ENCODE assay signal across 1 cellular context in the genomic region with DNA sequence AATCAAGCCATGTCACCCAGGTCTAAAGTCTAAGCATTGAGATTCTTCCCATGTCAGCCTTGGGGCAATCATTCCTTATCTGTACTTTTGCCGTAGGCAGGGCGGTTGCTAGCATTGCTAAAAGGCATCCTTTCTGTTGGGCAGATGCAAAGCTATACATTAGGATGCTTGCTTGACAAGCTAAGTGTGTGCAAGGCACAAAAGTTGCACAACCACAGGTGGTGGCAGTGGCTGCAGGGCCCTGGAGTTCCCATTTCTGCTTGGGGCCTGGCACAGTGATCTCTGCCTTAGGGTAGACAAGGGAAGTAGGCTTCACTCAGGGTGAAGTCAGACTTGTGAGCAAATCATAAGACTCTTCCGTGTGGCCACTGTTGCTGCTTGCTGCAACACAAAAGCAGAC.
TF ChIP-seq lines count a peak whose summit lies in the region.

No MANE protein-coding gene starts in this region.

TF ChIP-seq in WTC11, 78 proteins besides CTCF, POLR2A, EP300 and RAD21 (continued from another document):
- TF ChIP-seq, protein P1, sequence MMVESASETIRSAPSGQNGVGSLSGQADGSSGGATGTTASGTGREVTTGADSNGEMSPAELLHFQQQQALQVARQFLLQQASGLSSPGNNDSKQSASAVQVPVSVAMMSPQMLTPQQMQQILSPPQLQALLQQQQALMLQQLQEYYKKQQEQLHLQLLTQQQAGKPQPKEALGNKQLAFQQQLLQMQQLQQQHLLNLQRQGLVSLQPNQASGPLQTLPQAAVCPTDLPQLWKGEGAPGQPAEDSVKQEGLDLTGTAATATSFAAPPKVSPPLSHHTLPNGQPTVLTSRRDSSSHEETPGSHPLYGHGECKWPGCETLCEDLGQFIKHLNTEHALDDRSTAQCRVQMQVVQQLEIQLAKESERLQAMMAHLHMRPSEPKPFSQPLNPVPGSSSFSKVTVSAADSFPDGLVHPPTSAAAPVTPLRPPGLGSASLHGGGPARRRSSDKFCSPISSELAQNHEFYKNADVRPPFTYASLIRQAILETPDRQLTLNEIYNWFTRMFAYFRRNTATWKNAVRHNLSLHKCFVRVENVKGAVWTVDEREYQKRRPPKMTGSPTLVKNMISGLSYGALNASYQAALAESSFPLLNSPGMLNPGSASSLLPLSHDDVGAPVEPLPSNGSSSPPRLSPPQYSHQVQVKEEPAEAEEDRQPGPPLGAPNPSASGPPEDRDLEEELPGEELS (CRISPR knock-in tag; IDR thresholded peaks at IDR 0.05): no peak
- TF ChIP-seq, protein P2, sequence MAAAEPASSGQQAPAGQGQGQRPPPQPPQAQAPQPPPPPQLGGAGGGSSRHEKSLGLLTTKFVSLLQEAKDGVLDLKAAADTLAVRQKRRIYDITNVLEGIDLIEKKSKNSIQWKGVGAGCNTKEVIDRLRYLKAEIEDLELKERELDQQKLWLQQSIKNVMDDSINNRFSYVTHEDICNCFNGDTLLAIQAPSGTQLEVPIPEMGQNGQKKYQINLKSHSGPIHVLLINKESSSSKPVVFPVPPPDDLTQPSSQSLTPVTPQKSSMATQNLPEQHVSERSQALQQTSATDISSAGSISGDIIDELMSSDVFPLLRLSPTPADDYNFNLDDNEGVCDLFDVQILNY (CRISPR knock-in tag; IDR thresholded peaks at IDR 0.05): no peak
- TF ChIP-seq HMGA2 (CRISPR knock-in tag; IDR thresholded peaks at IDR 0.05) (no peak), TP53 (CRISPR knock-in tag; IDR thresholded peaks at IDR 0.05) (no peak), KAT7 (CRISPR knock-in tag; IDR thresholded peaks at IDR 0.05; ENCODE audit: borderline replicate concordance) (no peak), ELF4 (CRISPR knock-in tag; IDR thresholded peaks at IDR 0.05; ENCODE audit: low read depth) (no peak), OVOL2 (CRISPR knock-in tag; IDR thresholded peaks at IDR 0.05; ENCODE audit: borderline replicate concordance) (no peak), ZNF263 (CRISPR knock-in tag; IDR thresholded peaks at IDR 0.05; ENCODE audit: low read depth) (no peak), ESRRA (CRISPR knock-in tag; IDR thresholded peaks at IDR 0.05; ENCODE audit: borderline replicate concordance) (no peak), JAZF1 (CRISPR knock-in tag; IDR thresholded peaks at IDR 0.05) (no peak)
- TF ChIP-seq, protein P3, sequence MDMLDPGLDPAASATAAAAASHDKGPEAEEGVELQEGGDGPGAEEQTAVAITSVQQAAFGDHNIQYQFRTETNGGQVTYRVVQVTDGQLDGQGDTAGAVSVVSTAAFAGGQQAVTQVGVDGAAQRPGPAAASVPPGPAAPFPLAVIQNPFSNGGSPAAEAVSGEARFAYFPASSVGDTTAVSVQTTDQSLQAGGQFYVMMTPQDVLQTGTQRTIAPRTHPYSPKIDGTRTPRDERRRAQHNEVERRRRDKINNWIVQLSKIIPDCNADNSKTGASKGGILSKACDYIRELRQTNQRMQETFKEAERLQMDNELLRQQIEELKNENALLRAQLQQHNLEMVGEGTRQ (CRISPR knock-in tag; IDR thresholded peaks at IDR 0.05): no peak
- TF ChIP-seq, protein P4, sequence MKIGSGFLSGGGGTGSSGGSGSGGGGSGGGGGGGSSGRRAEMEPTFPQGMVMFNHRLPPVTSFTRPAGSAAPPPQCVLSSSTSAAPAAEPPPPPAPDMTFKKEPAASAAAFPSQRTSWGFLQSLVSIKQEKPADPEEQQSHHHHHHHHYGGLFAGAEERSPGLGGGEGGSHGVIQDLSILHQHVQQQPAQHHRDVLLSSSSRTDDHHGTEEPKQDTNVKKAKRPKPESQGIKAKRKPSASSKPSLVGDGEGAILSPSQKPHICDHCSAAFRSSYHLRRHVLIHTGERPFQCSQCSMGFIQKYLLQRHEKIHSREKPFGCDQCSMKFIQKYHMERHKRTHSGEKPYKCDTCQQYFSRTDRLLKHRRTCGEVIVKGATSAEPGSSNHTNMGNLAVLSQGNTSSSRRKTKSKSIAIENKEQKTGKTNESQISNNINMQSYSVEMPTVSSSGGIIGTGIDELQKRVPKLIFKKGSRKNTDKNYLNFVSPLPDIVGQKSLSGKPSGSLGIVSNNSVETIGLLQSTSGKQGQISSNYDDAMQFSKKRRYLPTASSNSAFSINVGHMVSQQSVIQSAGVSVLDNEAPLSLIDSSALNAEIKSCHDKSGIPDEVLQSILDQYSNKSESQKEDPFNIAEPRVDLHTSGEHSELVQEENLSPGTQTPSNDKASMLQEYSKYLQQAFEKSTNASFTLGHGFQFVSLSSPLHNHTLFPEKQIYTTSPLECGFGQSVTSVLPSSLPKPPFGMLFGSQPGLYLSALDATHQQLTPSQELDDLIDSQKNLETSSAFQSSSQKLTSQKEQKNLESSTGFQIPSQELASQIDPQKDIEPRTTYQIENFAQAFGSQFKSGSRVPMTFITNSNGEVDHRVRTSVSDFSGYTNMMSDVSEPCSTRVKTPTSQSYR (CRISPR knock-in tag; IDR thresholded peaks at IDR 0.05): no peak
- TF ChIP-seq, protein P5, sequence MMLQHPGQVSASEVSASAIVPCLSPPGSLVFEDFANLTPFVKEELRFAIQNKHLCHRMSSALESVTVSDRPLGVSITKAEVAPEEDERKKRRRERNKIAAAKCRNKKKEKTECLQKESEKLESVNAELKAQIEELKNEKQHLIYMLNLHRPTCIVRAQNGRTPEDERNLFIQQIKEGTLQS (CRISPR knock-in tag; conservative IDR thresholded peaks at IDR 0.05): no peak
- TF ChIP-seq, protein P6, sequence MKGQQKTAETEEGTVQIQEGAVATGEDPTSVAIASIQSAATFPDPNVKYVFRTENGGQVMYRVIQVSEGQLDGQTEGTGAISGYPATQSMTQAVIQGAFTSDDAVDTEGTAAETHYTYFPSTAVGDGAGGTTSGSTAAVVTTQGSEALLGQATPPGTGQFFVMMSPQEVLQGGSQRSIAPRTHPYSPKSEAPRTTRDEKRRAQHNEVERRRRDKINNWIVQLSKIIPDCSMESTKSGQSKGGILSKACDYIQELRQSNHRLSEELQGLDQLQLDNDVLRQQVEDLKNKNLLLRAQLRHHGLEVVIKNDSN (CRISPR knock-in tag; IDR thresholded peaks at IDR 0.05): no peak
TF ChIP-seq in WTC11: peak in this region for 0.
